In the genomic region with DNA sequence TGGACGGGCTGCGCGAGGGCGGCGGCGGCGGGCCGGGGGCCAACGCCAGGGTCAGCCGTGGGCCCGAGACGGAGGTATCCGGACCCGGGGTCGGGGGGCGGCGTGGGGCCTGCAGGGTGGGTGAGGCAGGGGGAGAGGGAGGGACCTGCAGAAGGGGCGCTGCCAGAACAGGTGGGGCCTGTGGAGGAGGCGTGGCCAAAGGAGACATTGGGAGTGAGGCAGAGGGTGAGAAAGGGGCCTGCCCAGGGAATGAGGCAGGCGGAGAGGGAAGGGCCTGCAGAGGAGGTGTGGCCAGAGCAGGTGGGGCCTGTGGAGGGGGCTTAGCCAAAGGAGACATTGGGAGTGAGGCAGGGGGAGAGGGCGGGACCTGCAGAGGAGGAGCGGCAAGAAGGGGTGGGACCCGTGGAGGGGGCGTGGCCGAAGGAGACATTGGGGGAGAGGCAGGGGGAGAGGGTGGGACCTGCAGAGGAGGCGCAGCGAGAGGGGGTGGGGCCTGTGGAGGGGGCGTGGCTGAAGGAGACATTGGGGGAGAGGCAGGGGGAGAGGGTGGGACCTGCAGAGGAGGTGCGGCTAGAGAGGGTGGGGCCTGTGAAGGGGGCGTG, we compare ENCODE assay signal across 2 cellular contexts.
A peak's percentile ranks its signal among the peaks of the same experiment; 100 is the strongest.
TF ChIP-seq lines count a peak whose summit lies in the region.

No MANE protein-coding gene starts in this region.

TF ChIP-seq in HCT116, 20 proteins besides CTCF, POLR2A, EP300 and RAD21:
- TF ChIP-seq TCF7L2 (IDR thresholded peaks at IDR 0.05; ENCODE audit: borderline replicate concordance, extremely low read depth, insufficient read depth, insufficient read length) (no peak), SP1 (IDR thresholded peaks at IDR 0.05; ENCODE audit: low read depth) (no peak), CEBPB (IDR thresholded peaks at IDR 0.05; ENCODE audit: low read depth) (no peak), YY1 (IDR thresholded peaks at IDR 0.05; ENCODE audit: extremely low read depth, insufficient replicate concordance, low read depth, low read length) (no peak), POLR2AphosphoS5 (IDR thresholded peaks at IDR 0.05; ENCODE audit: low read depth, low read length) (no peak), SRF (IDR thresholded peaks at IDR 0.05; ENCODE audit: low read depth) (no peak), FOSL1 (IDR thresholded peaks at IDR 0.05; ENCODE audit: low read depth) (no peak), EGR1 (IDR thresholded peaks at IDR 0.05; ENCODE audit: low read depth) (no peak)
- TF ChIP-seq, protein P1, sequence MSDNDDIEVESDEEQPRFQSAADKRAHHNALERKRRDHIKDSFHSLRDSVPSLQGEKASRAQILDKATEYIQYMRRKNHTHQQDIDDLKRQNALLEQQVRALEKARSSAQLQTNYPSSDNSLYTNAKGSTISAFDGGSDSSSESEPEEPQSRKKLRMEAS (IDR thresholded peaks at IDR 0.05), result no peak
- TF ChIP-seq, protein P2, sequence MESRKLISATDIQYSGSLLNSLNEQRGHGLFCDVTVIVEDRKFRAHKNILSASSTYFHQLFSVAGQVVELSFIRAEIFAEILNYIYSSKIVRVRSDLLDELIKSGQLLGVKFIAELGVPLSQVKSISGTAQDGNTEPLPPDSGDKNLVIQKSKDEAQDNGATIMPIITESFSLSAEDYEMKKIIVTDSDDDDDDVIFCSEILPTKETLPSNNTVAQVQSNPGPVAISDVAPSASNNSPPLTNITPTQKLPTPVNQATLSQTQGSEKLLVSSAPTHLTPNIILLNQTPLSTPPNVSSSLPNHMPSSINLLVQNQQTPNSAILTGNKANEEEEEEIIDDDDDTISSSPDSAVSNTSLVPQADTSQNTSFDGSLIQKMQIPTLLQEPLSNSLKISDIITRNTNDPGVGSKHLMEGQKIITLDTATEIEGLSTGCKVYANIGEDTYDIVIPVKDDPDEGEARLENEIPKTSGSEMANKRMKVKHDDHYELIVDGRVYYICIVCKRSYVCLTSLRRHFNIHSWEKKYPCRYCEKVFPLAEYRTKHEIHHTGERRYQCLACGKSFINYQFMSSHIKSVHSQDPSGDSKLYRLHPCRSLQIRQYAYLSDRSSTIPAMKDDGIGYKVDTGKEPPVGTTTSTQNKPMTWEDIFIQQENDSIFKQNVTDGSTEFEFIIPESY (IDR thresholded peaks at IDR 0.05; ENCODE audit: extremely low read depth, insufficient replicate concordance, low read length), result no peak

TF ChIP-seq in K562, 482 proteins besides CTCF, POLR2A, EP300 and RAD21:
- TF ChIP-seq ELF4 (CRISPR knock-in tag; IDR thresholded peaks at IDR 0.05), result 0 out of 2 replicates have a peak, but pooled peaks have one; percentile 41
- no peak for TF ChIP-seq RBM17 (IDR thresholded peaks at IDR 0.05; ENCODE audit: borderline replicate concordance, low read depth, low read length)
- no peak for TF ChIP-seq CEBPB (tag; IDR thresholded peaks at IDR 0.05)
- 0 out of 2 replicates have a peak, but pooled peaks have one; percentile 0 for TF ChIP-seq MYC (IDR thresholded peaks at IDR 0.05; ENCODE audit: low read depth, low read length)
- no peak for TF ChIP-seq MYC (CRISPR knock-in tag; IDR thresholded peaks at IDR 0.05; ENCODE audit: borderline replicate concordance, low read depth)
- no peak for TF ChIP-seq ZNF717 (CRISPR knock-in tag; IDR thresholded peaks at IDR 0.05)
- TF ChIP-seq OTX1 (CRISPR knock-in tag; IDR thresholded peaks at IDR 0.05), result peak; percentile 34; the same call in 1 of the 2 replicates
- TF ChIP-seq TBL1XR1 (IDR thresholded peaks at IDR 0.05; ENCODE audit: low read length in 2 of 2), result no peak
- TF ChIP-seq RBM14 (IDR thresholded peaks at IDR 0.05; ENCODE audit: borderline replicate concordance, insufficient read depth, low read depth, low read length), result no peak
- no peak for TF ChIP-seq ZNF224 (CRISPR knock-in tag; IDR thresholded peaks at IDR 0.05)
- 0 out of 4 replicates have a peak, but pooled peaks of 1 of the 2 experiments have one; percentile 43 for TF ChIP-seq NONO (IDR thresholded peaks at IDR 0.05; ENCODE audit: low read depth in 2 of 2, low read length in 1 of 2)
- no peak for TF ChIP-seq SAFB2 (IDR thresholded peaks at IDR 0.05; ENCODE audit: borderline replicate concordance, low read depth, low read length, severe bottlenecking)
- TF ChIP-seq, protein P3, sequence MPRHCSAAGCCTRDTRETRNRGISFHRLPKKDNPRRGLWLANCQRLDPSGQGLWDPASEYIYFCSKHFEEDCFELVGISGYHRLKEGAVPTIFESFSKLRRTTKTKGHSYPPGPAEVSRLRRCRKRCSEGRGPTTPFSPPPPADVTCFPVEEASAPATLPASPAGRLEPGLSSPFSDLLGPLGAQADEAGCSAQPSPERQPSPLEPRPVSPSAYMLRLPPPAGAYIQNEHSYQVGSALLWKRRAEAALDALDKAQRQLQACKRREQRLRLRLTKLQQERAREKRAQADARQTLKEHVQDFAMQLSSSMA (CRISPR knock-in tag; IDR thresholded peaks at IDR 0.05), result 0 out of 2 replicates have a peak, but pooled peaks have one; percentile 54
- no peak for TF ChIP-seq ZNF24 (IDR thresholded peaks at IDR 0.05)
- TF ChIP-seq, protein P4, sequence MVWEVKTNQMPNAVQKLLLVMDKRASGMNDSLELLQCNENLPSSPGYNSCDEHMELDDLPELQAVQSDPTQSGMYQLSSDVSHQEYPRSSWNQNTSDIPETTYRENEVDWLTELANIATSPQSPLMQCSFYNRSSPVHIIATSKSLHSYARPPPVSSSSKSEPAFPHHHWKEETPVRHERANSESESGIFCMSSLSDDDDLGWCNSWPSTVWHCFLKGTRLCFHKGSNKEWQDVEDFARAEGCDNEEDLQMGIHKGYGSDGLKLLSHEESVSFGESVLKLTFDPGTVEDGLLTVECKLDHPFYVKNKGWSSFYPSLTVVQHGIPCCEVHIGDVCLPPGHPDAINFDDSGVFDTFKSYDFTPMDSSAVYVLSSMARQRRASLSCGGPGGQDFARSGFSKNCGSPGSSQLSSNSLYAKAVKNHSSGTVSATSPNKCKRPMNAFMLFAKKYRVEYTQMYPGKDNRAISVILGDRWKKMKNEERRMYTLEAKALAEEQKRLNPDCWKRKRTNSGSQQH (CRISPR knock-in tag; IDR thresholded peaks at IDR 0.05), result 0 out of 2 replicates have a peak, but pooled peaks have one; percentile 40
- TF ChIP-seq YY1 (IDR thresholded peaks at IDR 0.05; ENCODE audit: borderline replicate concordance in 1 of 3, control insufficient read depth in 1 of 3, extremely low read depth in 1 of 3, insufficient read depth in 3 of 3, insufficient read length in 1 of 3, insufficient replicate concordance in 2 of 3, low read depth in 1 of 3, low read length in 2 of 3), result peak in 2 of 3 experiments; percentile 18 to 56
- 0 out of 4 replicates have a peak, but pooled peaks of 1 of the 2 experiments have one; percentile 25 for TF ChIP-seq NRF1 (conservative IDR thresholded peaks at IDR 0.05 in 1 of 2, IDR thresholded peaks at IDR 0.05 in 1 of 2)
- TF ChIP-seq ZNF695 (CRISPR knock-in tag; IDR thresholded peaks at IDR 0.05), result no peak
- TF ChIP-seq KAT8 (IDR thresholded peaks at IDR 0.05; ENCODE audit: low read depth), result no peak
- no peak for TF ChIP-seq CBX1 (IDR thresholded peaks at IDR 0.05; ENCODE audit: low read depth)
- TF ChIP-seq, protein P5, sequence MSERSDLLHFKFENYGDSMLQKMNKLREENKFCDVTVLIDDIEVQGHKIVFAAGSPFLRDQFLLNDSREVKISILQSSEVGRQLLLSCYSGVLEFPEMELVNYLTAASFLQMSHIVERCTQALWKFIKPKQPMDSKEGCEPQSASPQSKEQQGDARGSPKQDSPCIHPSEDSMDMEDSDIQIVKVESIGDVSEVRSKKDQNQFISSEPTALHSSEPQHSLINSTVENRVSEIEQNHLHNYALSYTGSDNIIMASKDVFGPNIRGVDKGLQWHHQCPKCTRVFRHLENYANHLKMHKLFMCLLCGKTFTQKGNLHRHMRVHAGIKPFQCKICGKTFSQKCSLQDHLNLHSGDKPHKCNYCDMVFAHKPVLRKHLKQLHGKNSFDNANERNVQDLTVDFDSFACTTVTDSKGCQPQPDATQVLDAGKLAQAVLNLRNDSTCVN (CRISPR knock-in tag; IDR thresholded peaks at IDR 0.05), result peak; percentile 52; the same call in 1 of the 2 replicates
- no peak for TF ChIP-seq GATAD2B (IDR thresholded peaks at IDR 0.05; ENCODE audit: borderline replicate concordance)
- 0 out of 2 replicates have a peak, but pooled peaks have one; percentile 7 for TF ChIP-seq RB1 (IDR thresholded peaks at IDR 0.05; ENCODE audit: low read depth)
- TF ChIP-seq NCOA2 (IDR thresholded peaks at IDR 0.05; ENCODE audit: partially characterized antibody in 2 of 2), result no peak
- TF ChIP-seq, protein P6, sequence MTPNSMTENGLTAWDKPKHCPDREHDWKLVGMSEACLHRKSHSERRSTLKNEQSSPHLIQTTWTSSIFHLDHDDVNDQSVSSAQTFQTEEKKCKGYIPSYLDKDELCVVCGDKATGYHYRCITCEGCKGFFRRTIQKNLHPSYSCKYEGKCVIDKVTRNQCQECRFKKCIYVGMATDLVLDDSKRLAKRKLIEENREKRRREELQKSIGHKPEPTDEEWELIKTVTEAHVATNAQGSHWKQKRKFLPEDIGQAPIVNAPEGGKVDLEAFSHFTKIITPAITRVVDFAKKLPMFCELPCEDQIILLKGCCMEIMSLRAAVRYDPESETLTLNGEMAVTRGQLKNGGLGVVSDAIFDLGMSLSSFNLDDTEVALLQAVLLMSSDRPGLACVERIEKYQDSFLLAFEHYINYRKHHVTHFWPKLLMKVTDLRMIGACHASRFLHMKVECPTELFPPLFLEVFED (CRISPR knock-in tag; conservative IDR thresholded peaks at IDR 0.05), result peak; percentile 57; the same call in 1 of the 2 replicates
- TF ChIP-seq ZNF133 (CRISPR knock-in tag; IDR thresholded peaks at IDR 0.05), result no peak
- TF ChIP-seq HMGN3 (IDR thresholded peaks at IDR 0.05; ENCODE audit: borderline replicate concordance, extremely low read depth, insufficient read length, low read depth, low read length), result peak; percentile 47
- TF ChIP-seq HDAC1 (IDR thresholded peaks at IDR 0.05), result peak in 1 of 2 experiments; percentile 34; a peak in 1 of 4 replicates
- peak; percentile 42; the same call in 1 of the 2 replicates for TF ChIP-seq HDGF (IDR thresholded peaks at IDR 0.05)
- no peak for TF ChIP-seq POU5F1 (IDR thresholded peaks at IDR 0.05; ENCODE audit: borderline replicate concordance, low read depth, low read length, partially characterized antibody)
- peak; percentile 42 for TF ChIP-seq NFIC (IDR thresholded peaks at IDR 0.05)
- no peak for TF ChIP-seq SMARCC2 (IDR thresholded peaks at IDR 0.05; ENCODE audit: low read depth)
- TF ChIP-seq, protein P7, sequence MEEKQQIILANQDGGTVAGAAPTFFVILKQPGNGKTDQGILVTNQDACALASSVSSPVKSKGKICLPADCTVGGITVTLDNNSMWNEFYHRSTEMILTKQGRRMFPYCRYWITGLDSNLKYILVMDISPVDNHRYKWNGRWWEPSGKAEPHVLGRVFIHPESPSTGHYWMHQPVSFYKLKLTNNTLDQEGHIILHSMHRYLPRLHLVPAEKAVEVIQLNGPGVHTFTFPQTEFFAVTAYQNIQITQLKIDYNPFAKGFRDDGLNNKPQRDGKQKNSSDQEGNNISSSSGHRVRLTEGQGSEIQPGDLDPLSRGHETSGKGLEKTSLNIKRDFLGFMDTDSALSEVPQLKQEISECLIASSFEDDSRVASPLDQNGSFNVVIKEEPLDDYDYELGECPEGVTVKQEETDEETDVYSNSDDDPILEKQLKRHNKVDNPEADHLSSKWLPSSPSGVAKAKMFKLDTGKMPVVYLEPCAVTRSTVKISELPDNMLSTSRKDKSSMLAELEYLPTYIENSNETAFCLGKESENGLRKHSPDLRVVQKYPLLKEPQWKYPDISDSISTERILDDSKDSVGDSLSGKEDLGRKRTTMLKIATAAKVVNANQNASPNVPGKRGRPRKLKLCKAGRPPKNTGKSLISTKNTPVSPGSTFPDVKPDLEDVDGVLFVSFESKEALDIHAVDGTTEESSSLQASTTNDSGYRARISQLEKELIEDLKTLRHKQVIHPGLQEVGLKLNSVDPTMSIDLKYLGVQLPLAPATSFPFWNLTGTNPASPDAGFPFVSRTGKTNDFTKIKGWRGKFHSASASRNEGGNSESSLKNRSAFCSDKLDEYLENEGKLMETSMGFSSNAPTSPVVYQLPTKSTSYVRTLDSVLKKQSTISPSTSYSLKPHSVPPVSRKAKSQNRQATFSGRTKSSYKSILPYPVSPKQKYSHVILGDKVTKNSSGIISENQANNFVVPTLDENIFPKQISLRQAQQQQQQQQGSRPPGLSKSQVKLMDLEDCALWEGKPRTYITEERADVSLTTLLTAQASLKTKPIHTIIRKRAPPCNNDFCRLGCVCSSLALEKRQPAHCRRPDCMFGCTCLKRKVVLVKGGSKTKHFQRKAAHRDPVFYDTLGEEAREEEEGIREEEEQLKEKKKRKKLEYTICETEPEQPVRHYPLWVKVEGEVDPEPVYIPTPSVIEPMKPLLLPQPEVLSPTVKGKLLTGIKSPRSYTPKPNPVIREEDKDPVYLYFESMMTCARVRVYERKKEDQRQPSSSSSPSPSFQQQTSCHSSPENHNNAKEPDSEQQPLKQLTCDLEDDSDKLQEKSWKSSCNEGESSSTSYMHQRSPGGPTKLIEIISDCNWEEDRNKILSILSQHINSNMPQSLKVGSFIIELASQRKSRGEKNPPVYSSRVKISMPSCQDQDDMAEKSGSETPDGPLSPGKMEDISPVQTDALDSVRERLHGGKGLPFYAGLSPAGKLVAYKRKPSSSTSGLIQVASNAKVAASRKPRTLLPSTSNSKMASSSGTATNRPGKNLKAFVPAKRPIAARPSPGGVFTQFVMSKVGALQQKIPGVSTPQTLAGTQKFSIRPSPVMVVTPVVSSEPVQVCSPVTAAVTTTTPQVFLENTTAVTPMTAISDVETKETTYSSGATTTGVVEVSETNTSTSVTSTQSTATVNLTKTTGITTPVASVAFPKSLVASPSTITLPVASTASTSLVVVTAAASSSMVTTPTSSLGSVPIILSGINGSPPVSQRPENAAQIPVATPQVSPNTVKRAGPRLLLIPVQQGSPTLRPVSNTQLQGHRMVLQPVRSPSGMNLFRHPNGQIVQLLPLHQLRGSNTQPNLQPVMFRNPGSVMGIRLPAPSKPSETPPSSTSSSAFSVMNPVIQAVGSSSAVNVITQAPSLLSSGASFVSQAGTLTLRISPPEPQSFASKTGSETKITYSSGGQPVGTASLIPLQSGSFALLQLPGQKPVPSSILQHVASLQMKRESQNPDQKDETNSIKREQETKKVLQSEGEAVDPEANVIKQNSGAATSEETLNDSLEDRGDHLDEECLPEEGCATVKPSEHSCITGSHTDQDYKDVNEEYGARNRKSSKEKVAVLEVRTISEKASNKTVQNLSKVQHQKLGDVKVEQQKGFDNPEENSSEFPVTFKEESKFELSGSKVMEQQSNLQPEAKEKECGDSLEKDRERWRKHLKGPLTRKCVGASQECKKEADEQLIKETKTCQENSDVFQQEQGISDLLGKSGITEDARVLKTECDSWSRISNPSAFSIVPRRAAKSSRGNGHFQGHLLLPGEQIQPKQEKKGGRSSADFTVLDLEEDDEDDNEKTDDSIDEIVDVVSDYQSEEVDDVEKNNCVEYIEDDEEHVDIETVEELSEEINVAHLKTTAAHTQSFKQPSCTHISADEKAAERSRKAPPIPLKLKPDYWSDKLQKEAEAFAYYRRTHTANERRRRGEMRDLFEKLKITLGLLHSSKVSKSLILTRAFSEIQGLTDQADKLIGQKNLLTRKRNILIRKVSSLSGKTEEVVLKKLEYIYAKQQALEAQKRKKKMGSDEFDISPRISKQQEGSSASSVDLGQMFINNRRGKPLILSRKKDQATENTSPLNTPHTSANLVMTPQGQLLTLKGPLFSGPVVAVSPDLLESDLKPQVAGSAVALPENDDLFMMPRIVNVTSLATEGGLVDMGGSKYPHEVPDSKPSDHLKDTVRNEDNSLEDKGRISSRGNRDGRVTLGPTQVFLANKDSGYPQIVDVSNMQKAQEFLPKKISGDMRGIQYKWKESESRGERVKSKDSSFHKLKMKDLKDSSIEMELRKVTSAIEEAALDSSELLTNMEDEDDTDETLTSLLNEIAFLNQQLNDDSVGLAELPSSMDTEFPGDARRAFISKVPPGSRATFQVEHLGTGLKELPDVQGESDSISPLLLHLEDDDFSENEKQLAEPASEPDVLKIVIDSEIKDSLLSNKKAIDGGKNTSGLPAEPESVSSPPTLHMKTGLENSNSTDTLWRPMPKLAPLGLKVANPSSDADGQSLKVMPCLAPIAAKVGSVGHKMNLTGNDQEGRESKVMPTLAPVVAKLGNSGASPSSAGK (IDR thresholded peaks at IDR 0.05), result no peak
TF ChIP-seq in K562: peak in this region for 15.
